Comparison of ENCODE assay signal across 8 cellular contexts in genomic region chr7:30029696-30030095, GRCh38. TPM values are rescaled to one million over a fixed set of nuclear protein-coding genes. Genes with fewer than 3 reads are reported as not detected.
DNase-seq lines count a peak whose midpoint lies in the region; ATAC-seq and TF ChIP-seq lines count a peak whose summit lies in the region.

No MANE protein-coding gene starts in this region.

- peaks cover 36% of the 10 kb centered on the region for H3F3A ChIP-seq in PC-9 (ENCODE audit: insufficient read depth, low read depth)
- H3F3A ChIP-seq in smooth muscle cell (ENCODE audit: low read depth) = no peaks in the 10 kb centered on the region

- H3K27me3 ChIP-seq in PC-9 (ENCODE audit: insufficient read depth, low read depth) (no peaks in the 10 kb centered on the region), smooth muscle cell (ENCODE audit: low read depth) (no peaks in the 10 kb centered on the region)

- H3K27ac ChIP-seq in PC-9 = no peak overlapping the region
- no peak overlapping the region for H3K27ac ChIP-seq in smooth muscle cell (ENCODE audit: low read depth)

- peak overlapping the region; percentile 88 for H2AFZ ChIP-seq in PC-9
- no peak overlapping the region for H2AFZ ChIP-seq in smooth muscle cell (ENCODE audit: low read depth)

- POLR2A ChIA-PET in PC-9 (lab: Charles Lee; ENCODE audit: unreplicated experiment) = interaction anchor here (0.7 kb wide), 1 partner anchor 12 kb away, joined by 3 read pairs; no protein-coding TSS in a partner anchor

- H3K4me3 ChIP-seq in PC-9 (peak overlapping the region; percentile 75), fibroblast of the aortic adventitia (ENCODE audit: low read depth, low read length) (peak overlapping the region; percentile 86), smooth muscle cell (peak overlapping the region; percentile 85)

- H3K9me2 ChIP-seq in PC-9 (ENCODE audit: insufficient read depth) = no peaks in the 10 kb centered on the region

- H3K4me1 ChIP-seq in PC-9 (replicated peaks; ENCODE audit: insufficient read depth) (peaks cover 57% of the 10 kb centered on the region), smooth muscle cell (ENCODE audit: low read depth) (peaks cover 29% of the 10 kb centered on the region)

- H3K9me3 ChIP-seq in PC-9 (ENCODE audit: insufficient read depth, low read depth) (no peaks in the 10 kb centered on the region), smooth muscle cell (replicated peaks; ENCODE audit: low read depth) (no peaks in the 10 kb centered on the region)

- ATAC-seq in GM18498 (IDR thresholded peaks at IDR 0.05; ENCODE audit: unreplicated experiment) = no peak

- H3K79me2 ChIP-seq in PC-9 (ENCODE audit: low read depth) = peaks cover 68% of the 10 kb centered on the region
- peaks cover 73% of the 10 kb centered on the region for H3K79me2 ChIP-seq in smooth muscle cell (ENCODE audit: low read depth)

- CTCF ChIA-PET in PC-9 (lab: Charles Lee) = no interaction called here

- intact Hi-C loops in PC-9 (cut with micrococcal nuclease; ENCODE audit: unreplicated experiment) = loop anchor here (2.0 to 5.0 kb wide), 5 partner anchors 105 to 422 kb away; partner anchors contain the start of genes MTURN and ZNRF2

- H4K20me1 ChIP-seq in PC-9 (ENCODE audit: insufficient read depth) (no peaks in the 10 kb centered on the region), smooth muscle cell (ENCODE audit: low read depth) (peaks cover 63% of the 10 kb centered on the region)

- H3K4me2 ChIP-seq in PC-9 (peak overlapping the region; percentile 93), smooth muscle cell (peak overlapping the region; percentile 89)

- WGBS in smooth muscle cell (ENCODE audit: low lambda C conversion rate) = 11% methylated on average over 6 of the region's 6 CpGs

- no peaks in the 10 kb centered on the region for H3K36me3 ChIP-seq in PC-9 (ENCODE audit: low read depth)
- H3K36me3 ChIP-seq in smooth muscle cell (ENCODE audit: low read depth) = no peaks in the 10 kb centered on the region

- peak overlapping the region; percentile 53 for H3K9ac ChIP-seq in smooth muscle cell (ENCODE audit: low read depth)

- DNase-seq in NOMO-1 treated with DMSO at 0.1 percent for 48 hours (lab: John Stamatoyannopoulos, UW; ENCODE audit: unreplicated experiment) (peak; percentile 2), NOMO-1 treated with dmso at 0.1 percent for 144 hours (lab: John Stamatoyannopoulos, UW; ENCODE audit: unreplicated experiment) (no peak), PC-9 (no peak), fibroblast of the aortic adventitia (ENCODE audit: low read depth) (no peak), smooth muscle cell (lab: John Stamatoyannopoulos, UW; ENCODE audit: unreplicated experiment) (no peak), NCI-H510A treated with DMSO at 0.1 percent for 48 hours (lab: John Stamatoyannopoulos, UW) (no peak), HCEC 1CT (no peak)

- BruUV-seq in PC-9 (replicated peaks; lab: Mats Ljungman, UMichigan) = TSS peak; percentile 35

- TF ChIP-seq CTCF in PC-9 (conservative IDR thresholded peaks at IDR 0.05) = 0 out of 2 replicates have a peak, but pooled peaks have one; percentile 23
- no peak for TF ChIP-seq CTCF in fibroblast of the aortic adventitia (IDR thresholded peaks at IDR 0.05; ENCODE audit: insufficient read depth, low read length)
- no peak for TF ChIP-seq CTCF in smooth muscle cell (IDR thresholded peaks at IDR 0.05; ENCODE audit: borderline replicate concordance, insufficient read depth, poor library complexity, severe bottlenecking)

RNA-seq across cellular contexts. Expression of gene PLEKHA8, which starts 1.5 kb away (rescaled TPM):
- 23.0 and 29.6 TPM in 2 replicates for total RNA-seq in PC-9 (2021)
- total RNA-seq in fibroblast of the aortic adventitia (ENCODE audit: low replicate concordance) = 10.6 and 15.5 TPM in 2 replicates
- total RNA-seq in smooth muscle cell = 20.4 and 24.7 TPM in 2 replicates
- polyA plus RNA-seq in smooth muscle cell = 10.0 and 14.6 TPM in 2 replicates

RNA-seq across cellular contexts. Expression of gene FKBP14, which starts 3.2 kb away (rescaled TPM):
- 29.8 and 29.9 TPM in 2 replicates for total RNA-seq in PC-9 (2021)
- 39.9 and 57.5 TPM in 2 replicates for total RNA-seq in fibroblast of the aortic adventitia (ENCODE audit: low replicate concordance)
- total RNA-seq in smooth muscle cell = 111 and 153 TPM in 2 replicates
- 74.2 and 90.1 TPM in 2 replicates for polyA plus RNA-seq in smooth muscle cell

RNA-seq across cellular contexts. Expression of gene SCRN1, which starts 40.1 kb away (rescaled TPM):
- total RNA-seq in PC-9 (2021) (94.4 and 97.5 TPM in 2 replicates), fibroblast of the aortic adventitia (ENCODE audit: low replicate concordance) (39.7 and 93.1 TPM in 2 replicates), smooth muscle cell (84.9 and 93.0 TPM in 2 replicates)
- polyA plus RNA-seq in smooth muscle cell = 58.7 and 67.5 TPM in 2 replicates
